11 cellular contexts compared by ENCODE assay signal in genomic region chr6:30886897-30887255, GRCh38. TPM values are rescaled to one million over a fixed set of nuclear protein-coding genes. Genes with fewer than 3 reads are reported as not detected.
DNase-seq lines count a peak whose midpoint lies in the region; ATAC-seq and TF ChIP-seq lines count a peak whose summit lies in the region.
"Had no signal": no experiment of that assay in that cellular context is flagged by ENCODE, and none has a peak within 500 bp of the region (broad histone marks: within the 10 kb centered on the region; RNA-seq: fewer than 3 reads in every experiment).

No MANE protein-coding gene starts in this region.

- peak overlapping the region; percentile 99 for H3K4me2 ChIP-seq in HCT116 (ENCODE audit: low read length)

- no peak overlapping the region for H3K27ac Mint-ChIP-seq in effector memory CD8-positive, alpha-beta T cell

- CTCF ChIA-PET in HCT116 (lab: Charles Lee): no interaction called here

- H3K9me3 Mint-ChIP-seq in effector memory CD8-positive, alpha-beta T cell: no peaks in the 10 kb centered on the region

- TF ChIP-seq CTCF in HCT116 (IDR thresholded peaks at IDR 0.05 in 2 of 3, conservative IDR thresholded peaks at IDR 0.05 in 1 of 3; ENCODE audit: borderline replicate concordance in 1 of 3, insufficient read depth in 1 of 3, low read depth in 2 of 3, low read length in 2 of 3): no peak

- H3K4me3 ChIP-seq in HCT116 (replicated peaks in 1 of 2; ENCODE audit: low read depth in 1 of 2, low read length in 2 of 2): peak overlapping the region; percentile 83 to 87
- peak overlapping the region in 2 of 3 donors; percentile 83 to 88 for H3K4me3 ChIP-seq in skeletal muscle tissue (ENCODE audit: low read length in 3 of 3)

- RAD21 ChIA-PET in HCT116 (lab: Charles Lee; ENCODE audit: low non-redundant PET in 1 of 2, low total read pairs in 2 of 2, uncharacterized antibody in 2 of 2, unreplicated experiment in 2 of 2): no interaction called here

- H3K36me3 ChIP-seq in HCT116 (ENCODE audit: control insufficient read depth in 1 of 2, insufficient read depth in 2 of 2, low read length in 2 of 2) (peaks cover 21 to 30% of the 10 kb centered on the region in 2 experiments), skeletal muscle tissue (ENCODE audit: control insufficient read depth in 3 of 3, insufficient read depth in 3 of 3, low read length in 3 of 3) (peaks cover 29 to 34% (median 30%) of the 10 kb centered on the region in 3 donors)

- H3K27ac ChIP-seq in HCT116 (ENCODE audit: low read depth, low read length): peak overlapping the region; percentile 99
- peak overlapping the region; percentile 98 for H3K27ac ChIP-seq in angular gyrus (ENCODE audit: low read depth, low read length)
- H3K27ac ChIP-seq in layer of hippocampus (ENCODE audit: low read depth, low read length): peak overlapping the region; percentile 92
- H3K27ac ChIP-seq in skeletal muscle tissue (ENCODE audit: low read depth, low read length): peak overlapping the region; percentile 93

- no peaks in the 10 kb centered on the region for H3K9me2 ChIP-seq in HCT116 (ENCODE audit: insufficient read depth)

- ATAC-seq in HCT116 (no peak), HG02610 (IDR thresholded peaks at IDR 0.05; ENCODE audit: unreplicated experiment) (no peak), GM18870 (IDR thresholded peaks at IDR 0.05; ENCODE audit: unreplicated experiment) (no peak), GM19324 (IDR thresholded peaks at IDR 0.05; ENCODE audit: low FRiP score, unreplicated experiment) (no peak)
- no peak for ATAC-seq in effector memory CD8-positive, alpha-beta T cell (replicated peaks)

- TF ChIP-seq RAD21 in HCT116 (IDR thresholded peaks at IDR 0.05; ENCODE audit: low read depth): no peak

- H3K9me3 ChIP-seq in HCT116 (ENCODE audit: control insufficient read depth in 1 of 2, insufficient read depth in 1 of 2, low read depth in 1 of 2, low read length in 2 of 2) (no peaks in the 10 kb centered on the region), skeletal muscle tissue (ENCODE audit: control insufficient read depth in 3 of 3, low read length in 3 of 3) (no peaks in the 10 kb centered on the region)

- peaks cover 0 to 17% of the 10 kb centered on the region in 2 donors for H3K27me3 Mint-ChIP-seq in effector memory CD8-positive, alpha-beta T cell

- POLR2A ChIA-PET in HCT116 (lab: Charles Lee): no interaction called here

- H3K4me3 Mint-ChIP-seq in effector memory CD8-positive, alpha-beta T cell: no peak overlapping the region

- no peaks in the 10 kb centered on the region for H4K20me1 ChIP-seq in HCT116 (ENCODE audit: insufficient read depth)

- intact Hi-C loops in HCT116 (cut with micrococcal nuclease): no loop called here

- H2AFZ ChIP-seq in HCT116 (ENCODE audit: low read depth, low read length, poor library complexity, severe bottlenecking): no peak overlapping the region

- H3K79me2 ChIP-seq in HCT116 (ENCODE audit: insufficient read depth, low read length): peaks cover 81% of the 10 kb centered on the region

- peak overlapping the region; percentile 92 for H3K9ac ChIP-seq in HCT116 (ENCODE audit: low read length)
- peak overlapping the region; percentile 78 to 89 (median 81) for H3K9ac ChIP-seq in skeletal muscle tissue (ENCODE audit: low read depth in 1 of 3, low read length in 3 of 3)

- DNase-seq in HCT116 (ENCODE audit: low read depth, low spot score): no peak
- no peak for DNase-seq in effector memory CD8-positive, alpha-beta T cell
- DNase-seq: activated T-cell treated with anti-CD3 and anti-CD28 coated beads, Interleukin-2, amount 50 U/mL, for 1 hour; stimulated activated CD4-positive, alpha-beta T cell treated with anti-CD3 and anti-CD28 coated beads, Interleukin-12 subunit alpha, Interleukin-12 subunit beta, amount 100 ng/mL, for 4 hours; stimulated activated naive CD4-positive, alpha-beta T cell treated with Interleukin-2 at 50 U/mL for 16 hours had no signal

- H3K4me1 ChIP-seq in HCT116 (ENCODE audit: control insufficient read depth in 1 of 2, insufficient read depth in 2 of 2, low read length in 2 of 2): peaks cover 39 to 57% of the 10 kb centered on the region in 2 experiments
- H3K4me1 ChIP-seq in skeletal muscle tissue (ENCODE audit: control insufficient read depth in 3 of 3, insufficient read depth in 3 of 3, low read length in 3 of 3): peaks cover 43 to 66% (median 65%) of the 10 kb centered on the region in 3 donors

- no peaks in the 10 kb centered on the region for H3K27me3 ChIP-seq in HCT116 (ENCODE audit: insufficient read depth, low read length)
- no peaks in the 10 kb centered on the region for H3K27me3 ChIP-seq in layer of hippocampus (ENCODE audit: control insufficient read depth, insufficient read depth, low read length)
- no peaks in the 10 kb centered on the region for H3K27me3 ChIP-seq in skeletal muscle tissue (ENCODE audit: control insufficient read depth in 3 of 3, insufficient read depth in 3 of 3, low read length in 3 of 3)

- BruUV-seq in HCT116 (replicated peaks; lab: Mats Ljungman, UMichigan): no TSS peak

- no peak for TF ChIP-seq POLR2A in HCT116 (IDR thresholded peaks at IDR 0.05; ENCODE audit: borderline replicate concordance, extremely low read depth, insufficient read depth, insufficient read length)

- H3K36me3 Mint-ChIP-seq in effector memory CD8-positive, alpha-beta T cell (ENCODE audit: insufficient read depth): peaks cover 4% of the 10 kb centered on the region

- peaks cover 19 to 22% of the 10 kb centered on the region in 2 donors for H3K4me1 Mint-ChIP-seq in effector memory CD8-positive, alpha-beta T cell (ENCODE audit: low read depth in 2 of 2)

TF ChIP-seq in HCT116, 20 proteins besides CTCF, POLR2A, EP300 and RAD21:
- TF ChIP-seq REST (IDR thresholded peaks at IDR 0.05; ENCODE audit: low read depth): no peak
- TF ChIP-seq JUND (IDR thresholded peaks at IDR 0.05): no peak
- TF ChIP-seq SRF (IDR thresholded peaks at IDR 0.05; ENCODE audit: low read depth): no peak
- no peak for TF ChIP-seq ZFX (IDR thresholded peaks at IDR 0.05)
- no peak for TF ChIP-seq CBX3 (IDR thresholded peaks at IDR 0.05; ENCODE audit: low read depth)
TF ChIP-seq in HCT116: peak in this region for 0.

RNA-seq across cellular contexts. Expression of gene DDR1, which starts 2.6 kb away (rescaled TPM):
- total RNA-seq in HCT116 (2021; ENCODE audit: unreplicated experiment) (211 TPM), skeletal muscle tissue (40.7 TPM)
- 138 and 167 TPM in 2 replicates for polyA plus RNA-seq in HCT116 (2012)

RNA-seq across cellular contexts. Expression of gene GTF2H4, which starts 21.1 kb away (rescaled TPM):
- total RNA-seq in HCT116 (2021; ENCODE audit: unreplicated experiment): 59.7 TPM
- polyA plus RNA-seq in HCT116 (2012): 27.3 and 35.0 TPM in 2 replicates
- 7.3 TPM for total RNA-seq in skeletal muscle tissue

RNA-seq across cellular contexts. Expression of gene VARS2, which starts 27.2 kb away (rescaled TPM):
- 39.8 TPM for total RNA-seq in HCT116 (2021; ENCODE audit: unreplicated experiment)
- polyA plus RNA-seq in HCT116 (2012): 25.8 and 27.3 TPM in 2 replicates
- total RNA-seq in skeletal muscle tissue: 12.5 TPM

RNA-seq across cellular contexts. Expression of gene SFTA2, which starts 45.1 kb away (rescaled TPM):
- total RNA-seq in HCT116 (2021; ENCODE audit: unreplicated experiment): not detected
- polyA plus RNA-seq in HCT116 (2012): not detected in 2 replicates
- total RNA-seq in skeletal muscle tissue: not detected

RNA-seq across cellular contexts. Expression of gene MUCL3, which starts 53.9 kb away (rescaled TPM):
- 0.15 TPM for total RNA-seq in HCT116 (2021; ENCODE audit: unreplicated experiment)
- 0.02 and 0.04 TPM in 2 replicates for polyA plus RNA-seq in HCT116 (2012)
- not detected for total RNA-seq in skeletal muscle tissue
